ENCODE assay signal across 8 cellular contexts in genomic region chr17:2171725-2172446, GRCh38.
DNase-seq lines count a peak whose midpoint lies in the region; ATAC-seq and TF ChIP-seq lines count a peak whose summit lies in the region.

No MANE protein-coding gene starts in this region.

- H3K4me1 Mint-ChIP-seq in activated T-cell treated with anti-CD3 and anti-CD28 coated beads, Interleukin-2, amount 50 U/mL, for 24 hours (ENCODE audit: low read depth), result peaks cover 2% of the 10 kb centered on the region
- peaks cover 20% of the 10 kb centered on the region for H3K4me1 Mint-ChIP-seq in endodermal cell

- 79 to 84% methylated on average over 6 to 11 of the region's 11 CpGs for WGBS in endodermal cell (ENCODE audit: insufficient coverage in 1 of 2, insufficient read length in 1 of 2), 2 experiments

- ATAC-seq in activated CD4-positive, CD25-positive, alpha-beta regulatory T cell treated with anti-CD3 and anti-CD28 coated beads, Interleukin-2, amount 50 U/mL, for 24 hours, result no peak
- ATAC-seq in HG03139 (IDR thresholded peaks at IDR 0.05; ENCODE audit: unreplicated experiment), result no peak

- no peaks in the 10 kb centered on the region for H3K27me3 Mint-ChIP-seq in activated T-cell treated with anti-CD3 and anti-CD28 coated beads, Interleukin-2, amount 50 U/mL, for 24 hours
- no peaks in the 10 kb centered on the region for H3K27me3 Mint-ChIP-seq in endodermal cell (ENCODE audit: insufficient read depth)

- H3K36me3 ChIP-seq in endodermal cell (ENCODE audit: control insufficient read depth, insufficient read depth, low read length) (peaks cover 81% of the 10 kb centered on the region), mucosa of stomach (ENCODE audit: control insufficient read depth, insufficient read depth, low read length) (no peaks in the 10 kb centered on the region)

- no peak for DNase-seq in activated T-cell treated with anti-CD3 and anti-CD28 coated beads, Interleukin-2, amount 50 U/mL, for 24 hours
- DNase-seq in activated T-cell treated with anti-CD3 and anti-CD28 coated beads, Interleukin-2, amount 50 U/mL, for 1 hour, result no peak
- DNase-seq in endodermal cell, result no peak
- DNase-seq in activated CD4-positive, CD25-positive, alpha-beta regulatory T cell (lab: John Stamatoyannopoulos, UW), result no peak
- DNase-seq in activated CD8-positive, alpha-beta memory T cell treated with anti-CD3 and anti-CD28 coated beads for 24 hours, result no peak

- H3K4me3 Mint-ChIP-seq in activated T-cell treated with anti-CD3 and anti-CD28 coated beads, Interleukin-2, amount 50 U/mL, for 24 hours, result no peak overlapping the region
- no peak overlapping the region for H3K4me3 Mint-ChIP-seq in endodermal cell

- H3K4me3 ChIP-seq in endodermal cell (ENCODE audit: low read length), result no peak overlapping the region
- no peak overlapping the region for H3K4me3 ChIP-seq in mucosa of stomach (ENCODE audit: low read length)

- H3K9me3 ChIP-seq in endodermal cell (ENCODE audit: control insufficient read depth, low read length), result no peaks in the 10 kb centered on the region
- H3K9me3 ChIP-seq in mucosa of stomach (ENCODE audit: control insufficient read depth, low read length), result no peaks in the 10 kb centered on the region

- H3K9ac ChIP-seq in endodermal cell (ENCODE audit: extremely low read depth, low read length, poor library complexity, severe bottlenecking) (no peak overlapping the region), mucosa of stomach (ENCODE audit: low read length) (peak overlapping the region; percentile 53)

- H3K9me3 Mint-ChIP-seq in activated T-cell treated with anti-CD3 and anti-CD28 coated beads, Interleukin-2, amount 50 U/mL, for 24 hours, result no peaks in the 10 kb centered on the region
- no peaks in the 10 kb centered on the region for H3K9me3 Mint-ChIP-seq in endodermal cell

- no peaks in the 10 kb centered on the region for H3K27me3 ChIP-seq in endodermal cell (ENCODE audit: control insufficient read depth, insufficient read depth, low read length, poor library complexity, severe bottlenecking)
- H3K27me3 ChIP-seq in mucosa of stomach (ENCODE audit: control insufficient read depth, insufficient read depth, low read length), result no peaks in the 10 kb centered on the region

- peak overlapping the region; percentile 36 for H3K27ac ChIP-seq in endodermal cell (ENCODE audit: low read depth, low read length)

- H3K27ac Mint-ChIP-seq in activated T-cell treated with anti-CD3 and anti-CD28 coated beads, Interleukin-2, amount 50 U/mL, for 24 hours, result peak overlapping the region; percentile 20
- H3K27ac Mint-ChIP-seq in endodermal cell, result peak overlapping the region; percentile 77

- no peak for TF ChIP-seq CTCF in endodermal cell (conservative IDR thresholded peaks at IDR 0.05)

- H3K4me1 ChIP-seq in endodermal cell (ENCODE audit: control insufficient read depth, insufficient read depth, low read length), result peaks cover 13% of the 10 kb centered on the region
- peaks cover 27% of the 10 kb centered on the region for H3K4me1 ChIP-seq in mucosa of stomach (ENCODE audit: control insufficient read depth, insufficient read depth, low read length)

- peaks cover 77% of the 10 kb centered on the region for H3K36me3 Mint-ChIP-seq in activated T-cell treated with anti-CD3 and anti-CD28 coated beads, Interleukin-2, amount 50 U/mL, for 24 hours (ENCODE audit: low read depth)
- peaks cover 37% of the 10 kb centered on the region for H3K36me3 Mint-ChIP-seq in endodermal cell (ENCODE audit: low read depth)
